19 cellular contexts compared by ENCODE assay signal in genomic region chr17:49468827-49469385, GRCh38. TPM values are rescaled to one million over a fixed set of nuclear protein-coding genes. Genes with fewer than 3 reads are reported as not detected.
A peak's percentile ranks its signal among the peaks of the same experiment; 100 is the strongest.
DNase-seq lines count a peak whose midpoint lies in the region; ATAC-seq, FAIRE-seq and TF ChIP-seq lines count a peak whose summit lies in the region.
"Had no signal": no experiment of that assay in that cellular context is flagged by ENCODE, and none has a peak within 500 bp of the region (broad histone marks: within the 10 kb centered on the region; RNA-seq: fewer than 3 reads in every experiment).

No MANE protein-coding gene starts in this region.

- H3K27me3 ChIP-seq in bronchial epithelial cell (ENCODE audit: control insufficient read depth, insufficient read depth, low read length) (peaks cover 46% of the 10 kb centered on the region), gastroesophageal sphincter (peaks cover 93% of the 10 kb centered on the region), gastrocnemius medialis (no peaks in the 10 kb centered on the region), adrenal gland (peaks cover 22% of the 10 kb centered on the region)
- H3K27me3 ChIP-seq: BLaER1 had no signal

- H3K4me3 ChIP-seq in bronchial epithelial cell (ENCODE audit: low read depth, low read length) (no peak overlapping the region), gastroesophageal sphincter (no peak overlapping the region), gastrocnemius medialis (no peak overlapping the region), adrenal gland (no peak overlapping the region)
- H3K4me3 ChIP-seq: BLaER1, SJSA1 had no signal

- FAIRE-seq in HTR-8/SVneo (lab: Jason Lieb, UNC) (peak; percentile 49), bronchial epithelial cell (lab: Jason Lieb, UNC) (peak; percentile 68)

- TF ChIP-seq CTCF in bronchial epithelial cell (IDR thresholded peaks at IDR 0.05; ENCODE audit: insufficient read depth, low read length, severe bottlenecking) (no peak), gastroesophageal sphincter (IDR thresholded peaks at IDR 0.05) (no peak), gastrocnemius medialis (IDR thresholded peaks at IDR 0.05 in 4 of 5, conservative IDR thresholded peaks at IDR 0.05 in 1 of 5) (no peak), adrenal gland (IDR thresholded peaks at IDR 0.05) (no peak)

- H3K9me3 ChIP-seq in gastroesophageal sphincter (peaks cover 0 to 10% (median 0%) of the 10 kb centered on the region in 3 donors), gastrocnemius medialis (no peaks in the 10 kb centered on the region), adrenal gland (replicated peaks in 1 of 3) (no peaks in the 10 kb centered on the region)

- no peak for DNase-seq in HTR-8/SVneo (ENCODE audit: insufficient read length, low spot score)
- no peak for DNase-seq in bronchial epithelial cell (ENCODE audit: low read depth)
- DNase-seq in gastrocnemius medialis: peak; percentile 11 to 31
- DNase-seq in NCI-H1105 treated with DMSO at 0.1 percent for 48 hours (lab: John Stamatoyannopoulos, UW): no peak
- DNase-seq in NCI-H2029 (lab: John Stamatoyannopoulos, UW): no peak
- no peak for DNase-seq in adrenal gland
- DNase-seq: CD8-positive, alpha-beta memory T cell; H7; Karpas-422; NCI-H1417 treated with DMSO at 0.1 percent for 48 hours; NCI-H2081 treated with DMSO at 0.1 percent for 48 hours; NCI-H2227 treated with DMSO at 0.1 percent for 48 hours; NCI-H524 treated with DMSO at 0.1 percent for 48 hours; NK-92 treated with Interleukin-12 subunit alpha and Interleukin-12 subunit beta, amount 100 ng/mL, for 24 hours; OCI-M1 had no signal

- H3K36me3 ChIP-seq in bronchial epithelial cell (ENCODE audit: control insufficient read depth, insufficient read depth, low read length): no peaks in the 10 kb centered on the region
- H3K36me3 ChIP-seq in gastroesophageal sphincter: no peaks in the 10 kb centered on the region
- no peaks in the 10 kb centered on the region for H3K36me3 ChIP-seq in gastrocnemius medialis
- no peaks in the 10 kb centered on the region for H3K36me3 ChIP-seq in adrenal gland (replicated peaks in 1 of 2)
- H3K36me3 ChIP-seq: BLaER1, SJSA1 had no signal

- TF ChIP-seq EP300 in gastroesophageal sphincter (IDR thresholded peaks at IDR 0.05): no peak

- intact Hi-C loops in gastrocnemius medialis (cut with DNase I; ENCODE audit: low total_unique reads) (no loop called here), adrenal gland (cut with DNase I) (no loop called here)

- H3K27ac ChIP-seq in gastroesophageal sphincter (no peak overlapping the region), gastrocnemius medialis (no peak overlapping the region), adrenal gland (no peak overlapping the region)
- H3K27ac ChIP-seq: BLaER1, RWPE1, SJSA1 had no signal

- peaks cover 0 to 28% (median 12%) of the 10 kb centered on the region in 3 donors for H3K4me1 ChIP-seq in gastroesophageal sphincter
- peaks cover 11 to 26% of the 10 kb centered on the region in 2 donors for H3K4me1 ChIP-seq in gastrocnemius medialis
- peaks cover 4 to 22% of the 10 kb centered on the region in 2 donors for H3K4me1 ChIP-seq in adrenal gland (replicated peaks in 1 of 2)
- H3K4me1 ChIP-seq: SJSA1 had no signal

- 100% methylated on average over 1 of the region's 1 CpG for WGBS in gastroesophageal sphincter (ENCODE audit: low coverage in 1 of 2), 2 donors
- 67 to 94% (median 76%) methylated on average over 1 of the region's 1 CpG for WGBS in adrenal gland, 4 donors

- in situ Hi-C loops in gastrocnemius medialis (cut with MboI; ENCODE audit: low sequenced_read_pairs in 4 of 4): no loop called here

- TF ChIP-seq POLR2A in gastroesophageal sphincter (IDR thresholded peaks at IDR 0.05) (no peak), gastrocnemius medialis (IDR thresholded peaks at IDR 0.05) (no peak), adrenal gland (IDR thresholded peaks at IDR 0.05) (no peak)

- ATAC-seq in gastroesophageal sphincter (peak; percentile 26), gastrocnemius medialis (peak in 1 of 2 donors; percentile 53)

RNA-seq across cellular contexts. Expression of gene NGFR, which starts 26.2 kb away (rescaled TPM):
- total RNA-seq in bronchial epithelial cell (0.53 and 4.5 TPM in 2 replicates), gastroesophageal sphincter (10 to 100 TPM; 10.6 to 21.3 (median 16.1) TPM), gastrocnemius medialis (1 to 10 TPM in 2 of 4 donors, under 1 TPM in 1, not detected in 1; 0.41 to 3.2 (median 1.0) TPM), adrenal gland (10 to 100 TPM; 15.8 to 77.8 (median 29.5) TPM)
- polyA plus RNA-seq in adrenal gland: 10 to 100 TPM; 14.0 to 25.5 (median 21.8) TPM

RNA-seq across cellular contexts. Expression of gene PHB1, which starts 54.2 kb away (rescaled TPM):
- total RNA-seq in bronchial epithelial cell (152 and 235 TPM in 2 replicates), gastroesophageal sphincter (100 to 1,000 TPM in 3 of 4 donors, 10 to 100 TPM in 1; 98.7 to 108 (median 102) TPM), gastrocnemius medialis (100 to 1,000 TPM; 102 to 137 (median 116) TPM), adrenal gland (100 to 1,000 TPM in 6 of 8 donors, 10 to 100 TPM in 2; 80.7 to 183 (median 123) TPM)
- 100 to 1,000 TPM in 2 of 3 donors, 10 to 100 TPM in 1; 66.4 to 222 (median 101) TPM for polyA plus RNA-seq in adrenal gland

Comparison
In these comparisons a context has a peak if more than half of its experiments do, and no peak if none do; other contexts are left out.
1. DNase-seq: peak in gastrocnemius medialis (2 of 2); none in HTR-8/SVneo (single experiment), bronchial epithelial cell (single experiment), NCI-H1105 treated with DMSO at 0.1 percent for 48 hours (single experiment), NCI-H2029 (single experiment) and adrenal gland (0 of 7).